ENCODE assay signal across 19 cellular contexts in genomic region chr6:118316796-118317384, GRCh38.
A peak's percentile ranks its signal among the peaks of the same experiment; 100 is the strongest.
DNase-seq lines count a peak whose midpoint lies in the region; ATAC-seq, FAIRE-seq and TF ChIP-seq lines count a peak whose summit lies in the region.
"Had no signal": no experiment of that assay in that cellular context is flagged by ENCODE, and none has a peak within 500 bp of the region (broad histone marks: within the 10 kb centered on the region; RNA-seq: fewer than 3 reads in every experiment).

No MANE protein-coding gene starts in this region.

- DNase-seq in HepG2 (ENCODE audit: low spot score) (no peak), GM12878 (ENCODE audit: low read depth, low spot score) (no peak), osteocyte (ENCODE audit: extremely low spot score, unreplicated experiment) (no peak), NCI-H1694 (lab: John Stamatoyannopoulos, UW) (no peak), SHP77 treated with DMSO at 0.1 percent for 48 hours (lab: John Stamatoyannopoulos, UW) (no peak)
- DNase-seq: 8988T; amniotic stem cell; CD8-positive, alpha-beta memory T cell; dermis blood vessel endothelial cell; MG63; NCI-H2227 treated with DMSO at 0.1 percent for 48 hours; psoas muscle; stimulated activated CD4-positive, alpha-beta T cell treated with anti-CD3 and anti-CD28 coated beads, Interleukin-4, amount 100 ng/mL, for 4 hours had no signal

- H3K79me2 ChIP-seq in HepG2 (ENCODE audit: insufficient read depth, low read length): no peaks in the 10 kb centered on the region
- no peaks in the 10 kb centered on the region for H3K79me2 ChIP-seq in GM12878 (ENCODE audit: control insufficient read depth, insufficient read depth, low read length)

- H3K27me3 ChIP-seq in liver (ENCODE audit: control insufficient read depth in 4 of 4, insufficient read depth in 4 of 4, low read length in 3 of 4): no peaks in the 10 kb centered on the region
- no peaks in the 10 kb centered on the region for H3K27me3 ChIP-seq in HepG2 (ENCODE audit: control insufficient read depth in 1 of 2, insufficient read depth in 2 of 2, low read length in 2 of 2)
- no peaks in the 10 kb centered on the region for H3K27me3 ChIP-seq in GM12878 (replicated peaks in 1 of 2; ENCODE audit: control insufficient read depth in 2 of 2, insufficient read depth in 2 of 2, low read length in 1 of 2)
- H3K27me3 ChIP-seq: MG63 had no signal

- no peak for TF ChIP-seq CTCF in liver (IDR thresholded peaks at IDR 0.05; ENCODE audit: low read depth, low read length, missing input control)
- TF ChIP-seq CTCF in HepG2 (CRISPR knock-in tag; IDR thresholded peaks at IDR 0.05): no peak
- TF ChIP-seq CTCF in GM12878 (IDR thresholded peaks at IDR 0.05 in 2 of 3, conservative IDR thresholded peaks at IDR 0.05 in 1 of 3; ENCODE audit: control insufficient read depth in 2 of 3, extremely low read depth in 1 of 3, insufficient read depth in 1 of 3, low read depth in 3 of 3, low read length in 3 of 3): no peak
- no peak for TF ChIP-seq CTCF in osteocyte (IDR thresholded peaks at IDR 0.05)

- CTCF ChIA-PET in HepG2 (lab: Yijun Ruan, JAX; ENCODE audit: low intra/inter-chr PET ratio, low total read pairs) (no interaction called here), GM12878 (lab: Yijun Ruan, JAX) (no interaction called here)

- SMC1A ChIA-PET in GM12878 (lab: Charles Lee; ENCODE audit: uncharacterized antibody, unreplicated experiment): no interaction called here

- 83% methylated on average over 6 of the region's 6 CpGs for WGBS in liver
- WGBS in HepG2 (ENCODE audit: low lambda C conversion rate): 72% methylated on average over 6 of the region's 6 CpGs
- 51% methylated on average over 6 of the region's 6 CpGs for WGBS in GM12878 (ENCODE audit: insufficient coverage, insufficient replicate concordance, low lambda C conversion rate, missing lambda C conversion rate)

- POLR2A ChIA-PET in HepG2 (lab: Yijun Ruan, JAX): no interaction called here
- POLR2A ChIA-PET in GM12878 (lab: Charles Lee): no interaction called here

- TF ChIP-seq EP300 in HepG2 (IDR thresholded peaks at IDR 0.05; ENCODE audit: low read depth in 2 of 2, low read length in 2 of 2): no peak
- TF ChIP-seq EP300 in HepG2 (CRISPR knock-in tag; IDR thresholded peaks at IDR 0.05; ENCODE audit: borderline replicate concordance): no peak
- TF ChIP-seq EP300 in GM12878 (IDR thresholded peaks at IDR 0.05; ENCODE audit: borderline replicate concordance in 1 of 2, control insufficient read depth in 1 of 2, low read depth in 2 of 2, low read length in 2 of 2): no peak

- H2AFZ ChIP-seq in HepG2 (ENCODE audit: low read length) (no peak overlapping the region), GM12878 (ENCODE audit: control insufficient read depth, low read depth, low read length) (no peak overlapping the region)

- H3K36me3 Mint-ChIP-seq in osteocyte (ENCODE audit: unreplicated experiment): no peaks in the 10 kb centered on the region
- H3K36me3 Mint-ChIP-seq: CD8-positive, alpha-beta memory T cell had no signal

- no peak overlapping the region for H3K9ac ChIP-seq in liver (ENCODE audit: low read depth in 1 of 2, low read length in 2 of 2)
- H3K9ac ChIP-seq in HepG2 (ENCODE audit: insufficient read depth, low read depth, low read length): no peak overlapping the region
- no peak overlapping the region for H3K9ac ChIP-seq in GM12878 (ENCODE audit: control insufficient read depth, insufficient read depth, low read length)

- peak overlapping the region; percentile 56 for H3K27ac Mint-ChIP-seq in osteocyte (ENCODE audit: unreplicated experiment)
- H3K27ac Mint-ChIP-seq: CD8-positive, alpha-beta memory T cell; stimulated activated naive CD8-positive, alpha-beta T cell treated with anti-CD3 and anti-CD28 coated beads, Interleukin-15, Interleukin-2, amounts not matched to agents 100 ng/mL and 50 ng/mL, for 24 hours had no signal

- in situ Hi-C loops in HepG2 (cut with HindIII; ENCODE audit: extremely low pct_ligation_motif_present, low pct_unique_long_range_greater_than_20kb): no loop called here
- in situ Hi-C loops in GM12878 (cut with MboI): no loop called here

- intact Hi-C loops in HepG2 (cut with micrococcal nuclease; ENCODE audit: unreplicated experiment): no loop called here
- intact Hi-C loops in GM12878 (cut with micrococcal nuclease; ENCODE audit: unreplicated experiment): no loop called here

- peaks cover 25% of the 10 kb centered on the region for H3K4me1 Mint-ChIP-seq in osteocyte (ENCODE audit: unreplicated experiment)

- H4K20me1 ChIP-seq in HepG2 (ENCODE audit: insufficient read depth, low read length) (no peaks in the 10 kb centered on the region), GM12878 (ENCODE audit: control insufficient read depth, insufficient read depth) (no peaks in the 10 kb centered on the region)

- TF ChIP-seq RAD21 in liver (IDR thresholded peaks at IDR 0.05): no peak
- no peak for TF ChIP-seq RAD21 in HepG2 (CRISPR knock-in tag; IDR thresholded peaks at IDR 0.05)
- no peak for TF ChIP-seq RAD21 in GM12878 (IDR thresholded peaks at IDR 0.05; ENCODE audit: insufficient read depth, low read depth, low read length)

- H3K4me1 ChIP-seq in liver (ENCODE audit: control insufficient read depth in 4 of 4, insufficient read depth in 4 of 4, low read length in 3 of 4) (peaks cover 0 to 11% (median 8%) of the 10 kb centered on the region in 4 donors), HepG2 (ENCODE audit: insufficient read depth, low read length) (no peaks in the 10 kb centered on the region), GM12878 (ENCODE audit: control insufficient read depth, insufficient read depth, low read length) (no peaks in the 10 kb centered on the region)

- FAIRE-seq in HepG2 (lab: Jason Lieb, UNC): no peak
- FAIRE-seq in GM12878 (lab: Jason Lieb, UNC): no peak
- FAIRE-seq: G401.6 had no signal

- TF ChIP-seq POLR2A in HepG2 (IDR thresholded peaks at IDR 0.05; ENCODE audit: insufficient read depth in 1 of 2, low read depth in 2 of 2, low read length in 2 of 2): no peak
- no peak for TF ChIP-seq POLR2A in GM12878 (IDR thresholded peaks at IDR 0.05; ENCODE audit: low read depth, low read length)

- peaks cover 17% of the 10 kb centered on the region for H3K27me3 Mint-ChIP-seq in osteocyte (ENCODE audit: unreplicated experiment)
- H3K27me3 Mint-ChIP-seq: stimulated activated naive CD8-positive, alpha-beta T cell treated with anti-CD3 and anti-CD28 coated beads, Interleukin-15, Interleukin-2, amounts not matched to agents 100 ng/mL and 50 ng/mL, for 24 hours had no signal

- ATAC-seq in HepG2 (no peak), GM12878 (peak; percentile 77), GM21528 (IDR thresholded peaks at IDR 0.05; ENCODE audit: low FRiP score, unreplicated experiment) (no peak), HG02571 (IDR thresholded peaks at IDR 0.05; ENCODE audit: unreplicated experiment) (no peak)

- H3K27ac ChIP-seq in liver (ENCODE audit: low read depth in 1 of 2, low read length in 2 of 2) (peak overlapping the region; percentile 2 to 78), HepG2 (ENCODE audit: extremely low read length, insufficient read depth, low read length) (no peak overlapping the region), GM12878 (ENCODE audit: control insufficient read depth, insufficient read depth) (no peak overlapping the region)
- H3K27ac ChIP-seq: psoas muscle, SK-N-MC had no signal

- RAD21 ChIA-PET in GM12878 (lab: Charles Lee; ENCODE audit: unreplicated experiment): no interaction called here

- no peaks in the 10 kb centered on the region for H3K9me3 Mint-ChIP-seq in osteocyte (ENCODE audit: unreplicated experiment)
- H3K9me3 Mint-ChIP-seq: CD8-positive, alpha-beta memory T cell; stimulated activated naive CD8-positive, alpha-beta T cell treated with anti-CD3 and anti-CD28 coated beads, Interleukin-15, Interleukin-2, amounts not matched to agents 100 ng/mL and 50 ng/mL, for 24 hours had no signal

- BruUV-seq in HepG2 (replicated peaks; lab: Mats Ljungman, UMichigan) (no TSS peak), GM12878 (replicated peaks; lab: Mats Ljungman, UMichigan) (no TSS peak)

- no peak overlapping the region for H3K4me2 ChIP-seq in HepG2 (ENCODE audit: low read depth, low read length)
- H3K4me2 ChIP-seq in GM12878 (ENCODE audit: control insufficient read depth, insufficient read depth): no peak overlapping the region

- no peaks in the 10 kb centered on the region for H3K9me3 ChIP-seq in liver (ENCODE audit: control insufficient read depth in 4 of 4, low read length in 3 of 4)
- H3K9me3 ChIP-seq in HepG2 (ENCODE audit: low read length): no peaks in the 10 kb centered on the region
- no peaks in the 10 kb centered on the region for H3K9me3 ChIP-seq in GM12878 (replicated peaks; ENCODE audit: control insufficient read depth, insufficient read depth, low read length)
- H3K9me3 ChIP-seq: MG63, psoas muscle had no signal

- H3K36me3 ChIP-seq in liver (ENCODE audit: control insufficient read depth in 4 of 4, insufficient read depth in 3 of 4, low read depth in 1 of 4, low read length in 3 of 4) (no peaks in the 10 kb centered on the region), HepG2 (replicated peaks in 1 of 2; ENCODE audit: control insufficient read depth in 1 of 2, insufficient read depth in 2 of 2, low read length in 2 of 2) (no peaks in the 10 kb centered on the region), GM12878 (ENCODE audit: control insufficient read depth in 2 of 2, insufficient read depth in 2 of 2, low read length in 1 of 2) (no peaks in the 10 kb centered on the region; a peak in 1 of 4 replicates)
- H3K36me3 ChIP-seq: MG63 had no signal

- no peak overlapping the region for H3K4me3 ChIP-seq in liver (ENCODE audit: low read depth in 1 of 3, low read length in 3 of 3)
- H3K4me3 ChIP-seq in HepG2 (replicated peaks in 1 of 3; ENCODE audit: insufficient read depth in 1 of 3, low read depth in 2 of 3, low read length in 3 of 3): no peak overlapping the region
- H3K4me3 ChIP-seq in GM12878: no peak overlapping the region
- H3K4me3 ChIP-seq: MG63, psoas muscle, SK-N-MC had no signal

- H3K4me3 Mint-ChIP-seq in osteocyte (ENCODE audit: unreplicated experiment): no peak overlapping the region
- H3K4me3 Mint-ChIP-seq: CD8-positive, alpha-beta memory T cell; stimulated activated naive CD8-positive, alpha-beta T cell treated with anti-CD3 and anti-CD28 coated beads, Interleukin-15, Interleukin-2, amounts not matched to agents 100 ng/mL and 50 ng/mL, for 24 hours had no signal

TF ChIP-seq in liver, 16 proteins besides CTCF, POLR2A, EP300 and RAD21 (continues in another document):
- TF ChIP-seq FOXA2 (IDR thresholded peaks at IDR 0.05) (no peak), JUND (IDR thresholded peaks at IDR 0.05) (no peak), FOXA1 (IDR thresholded peaks at IDR 0.05) (no peak)

TF ChIP-seq in GM12878, 131 proteins besides CTCF, POLR2A, EP300 and RAD21:
- TF ChIP-seq SPI1 (IDR thresholded peaks at IDR 0.05; ENCODE audit: borderline replicate concordance, insufficient read depth, low read depth, low read length) (peak; percentile 63; the same call in 1 of the 2 replicates), FOXK2 (IDR thresholded peaks at IDR 0.05) (no peak)

Comparison
In these comparisons a context has a peak if more than half of its experiments do, and no peak if none do; other contexts are left out.
1. H3K27ac ChIP-seq: peak in liver (2 of 2); none in HepG2 (single experiment) and GM12878 (single experiment).